Comparison of ENCODE assay signal across 16 cellular contexts in genomic region chr2:239234151-239234825, GRCh38.
DNase-seq lines count a peak whose midpoint lies in the region; ATAC-seq and TF ChIP-seq lines count a peak whose summit lies in the region.
"Had no signal": no experiment of that assay in that cellular context is flagged by ENCODE, and none has a peak within 500 bp of the region (broad histone marks: within the 10 kb centered on the region; RNA-seq: fewer than 3 reads in every experiment).

No MANE protein-coding gene starts in this region.

- no peak for DNase-seq in CD4-positive, alpha-beta T cell
- DNase-seq in GM23338 (ENCODE audit: low spot score): no peak
- DNase-seq in coronary artery (ENCODE audit: low spot score): peak; percentile 62
- DNase-seq in sciatic nerve (ENCODE audit: low spot score): peak; percentile 57
- DNase-seq in activated CD4-positive, alpha-beta T cell treated with anti-CD3 and anti-CD28 coated beads for 4 hours: no peak
- DNase-seq in activated naive CD8-positive, alpha-beta T cell treated with anti-CD3 and anti-CD28 coated beads for 36 hours: no peak
- DNase-seq in NCI-H1092 treated with DMSO at 0.1 percent for 48 hours (lab: John Stamatoyannopoulos, UW): no peak
- DNase-seq: activated naive CD4-positive, alpha-beta T cell; BE2C; cortex of kidney; naive B cell; NCI-H1105 treated with DMSO at 0.1 percent for 48 hours; NCI-H2171; stimulated activated CD4-positive, alpha-beta T cell treated with anti-CD3 and anti-CD28 coated beads, Interleukin-2, amount 100 ng/mL, for 24 hours; thyroid gland had no signal

- POLR2A ChIA-PET in CD4-positive, alpha-beta T cell (lab: Charles Lee): no interaction called here

- no peaks in the 10 kb centered on the region for H3K9me2 ChIP-seq in GM23338 (ENCODE audit: insufficient read depth)

- peaks cover 10% of the 10 kb centered on the region for H3K36me3 Mint-ChIP-seq in CD4-positive, alpha-beta T cell (ENCODE audit: low read depth)
- no peaks in the 10 kb centered on the region for H3K36me3 Mint-ChIP-seq in GM23338 (ENCODE audit: low read depth)
- H3K36me3 Mint-ChIP-seq in activated naive CD8-positive, alpha-beta T cell treated with anti-CD3 and anti-CD28 coated beads for 36 hours: no peaks in the 10 kb centered on the region

- H3K79me2 ChIP-seq in GM23338 (replicated peaks; ENCODE audit: insufficient read depth): peaks cover 71% of the 10 kb centered on the region

- no peak overlapping the region for H2AFZ ChIP-seq in GM23338

- no peaks in the 10 kb centered on the region for H3F3A ChIP-seq in GM23338 (replicated peaks; ENCODE audit: low read depth)

- peaks cover 12% of the 10 kb centered on the region; the same call in 1 of the 2 replicates for H4K20me1 ChIP-seq in GM23338 (replicated peaks; ENCODE audit: insufficient read depth)

- H3K36me3 ChIP-seq in GM23338 (ENCODE audit: insufficient read depth): no peaks in the 10 kb centered on the region
- H3K36me3 ChIP-seq: BE2C, thyroid gland had no signal

- H3K27me3 ChIP-seq in CD4-positive, alpha-beta T cell (ENCODE audit: control insufficient read depth, insufficient read depth, low read length): no peaks in the 10 kb centered on the region
- H3K27me3 ChIP-seq in GM23338 (ENCODE audit: insufficient read depth): no peaks in the 10 kb centered on the region
- H3K27me3 ChIP-seq: BE2C, thyroid gland had no signal

- H3K4me3 ChIP-seq in GM23338 (no peak overlapping the region), coronary artery (no peak overlapping the region)
- H3K4me3 ChIP-seq: thyroid gland had no signal

- H3K27me3 Mint-ChIP-seq in CD4-positive, alpha-beta T cell: no peaks in the 10 kb centered on the region
- H3K27me3 Mint-ChIP-seq in GM23338 (ENCODE audit: insufficient read depth, low read depth, poor library complexity): peaks cover 8% of the 10 kb centered on the region
- H3K27me3 Mint-ChIP-seq in activated naive CD8-positive, alpha-beta T cell treated with anti-CD3 and anti-CD28 coated beads for 36 hours: no peaks in the 10 kb centered on the region

- peak overlapping the region; percentile 80 for H3K27ac Mint-ChIP-seq in CD4-positive, alpha-beta T cell
- no peak overlapping the region; the same call in 1 of the 2 replicates for H3K27ac Mint-ChIP-seq in GM23338
- no peak overlapping the region for H3K27ac Mint-ChIP-seq in activated naive CD8-positive, alpha-beta T cell treated with anti-CD3 and anti-CD28 coated beads for 36 hours
- H3K27ac Mint-ChIP-seq: naive B cell had no signal

- no peaks in the 10 kb centered on the region for H3K4me1 ChIP-seq in GM23338 (ENCODE audit: insufficient read depth)

- H3K4me2 ChIP-seq in GM23338: no peak overlapping the region

- no peak overlapping the region for H3K27ac ChIP-seq in CD4-positive, alpha-beta T cell (ENCODE audit: low read depth, low read length)
- no peak overlapping the region for H3K27ac ChIP-seq in GM23338 (ENCODE audit: low read depth)
- no peak overlapping the region for H3K27ac ChIP-seq in coronary artery
- H3K27ac ChIP-seq: epithelial cell of prostate, thyroid gland had no signal

- no peaks in the 10 kb centered on the region for H3K9me3 Mint-ChIP-seq in CD4-positive, alpha-beta T cell
- no peaks in the 10 kb centered on the region for H3K9me3 Mint-ChIP-seq in GM23338
- no peaks in the 10 kb centered on the region for H3K9me3 Mint-ChIP-seq in activated naive CD8-positive, alpha-beta T cell treated with anti-CD3 and anti-CD28 coated beads for 36 hours
- H3K9me3 Mint-ChIP-seq: naive B cell had no signal

- no peak for ATAC-seq in CD4-positive, alpha-beta T cell (ENCODE audit: poor library complexity)
- ATAC-seq in GM23338: peak; percentile 39; the same call in 2 of the 3 replicates
- ATAC-seq in sciatic nerve: peak; percentile 20

- H3K9me3 ChIP-seq in CD4-positive, alpha-beta T cell (ENCODE audit: control insufficient read depth, low read length): no peaks in the 10 kb centered on the region
- H3K9me3 ChIP-seq: BE2C, thyroid gland had no signal

- intact Hi-C loops in CD4-positive, alpha-beta T cell (cut with DNase I, micrococcal nuclease): no loop called here
- intact Hi-C loops in sciatic nerve (cut with DNase I): no loop called here

- CTCF ChIA-PET in CD4-positive, alpha-beta T cell (lab: Charles Lee): no interaction called here

- H3K4me3 Mint-ChIP-seq in CD4-positive, alpha-beta T cell: peak overlapping the region; percentile 52
- H3K4me3 Mint-ChIP-seq in GM23338: no peak overlapping the region
- H3K4me3 Mint-ChIP-seq in activated naive CD8-positive, alpha-beta T cell treated with anti-CD3 and anti-CD28 coated beads for 36 hours: no peak overlapping the region
- H3K4me3 Mint-ChIP-seq: naive B cell had no signal

- peaks cover 74% of the 10 kb centered on the region for H3K4me1 Mint-ChIP-seq in CD4-positive, alpha-beta T cell (ENCODE audit: low read depth)
- peaks cover 26% of the 10 kb centered on the region for H3K4me1 Mint-ChIP-seq in GM23338
- H3K4me1 Mint-ChIP-seq in activated naive CD8-positive, alpha-beta T cell treated with anti-CD3 and anti-CD28 coated beads for 36 hours: peaks cover 47% of the 10 kb centered on the region

- TF ChIP-seq CTCF in CD4-positive, alpha-beta T cell (IDR thresholded peaks at IDR 0.05): no peak
- no peak for TF ChIP-seq CTCF in GM23338 (conservative IDR thresholded peaks at IDR 0.05; ENCODE audit: low read depth in 2 of 2)
- TF ChIP-seq CTCF in coronary artery (IDR thresholded peaks at IDR 0.05): no peak

TF ChIP-seq in GM23338, 12 proteins besides CTCF, POLR2A, EP300 and RAD21:
- no peak for TF ChIP-seq EZH2phosphoT487 (IDR thresholded peaks at IDR 0.05; ENCODE audit: unreplicated experiment)
- no peak for TF ChIP-seq POLR2AphosphoS5 (IDR thresholded peaks at IDR 0.05; ENCODE audit: low read depth)
- TF ChIP-seq ETS1 (IDR thresholded peaks at IDR 0.05): no peak
- TF ChIP-seq STAT1 (IDR thresholded peaks at IDR 0.05; ENCODE audit: unreplicated experiment): no peak

Comparison
In these comparisons a context has a peak if more than half of its experiments do, and no peak if none do; other contexts are left out.
1. DNase-seq: peak in coronary artery (single experiment) and sciatic nerve (single experiment); none in CD4-positive, alpha-beta T cell (0 of 10), GM23338 (single experiment), activated CD4-positive, alpha-beta T cell treated with anti-CD3 and anti-CD28 coated beads for 4 hours (0 of 2), activated naive CD8-positive, alpha-beta T cell treated with anti-CD3 and anti-CD28 coated beads for 36 hours (single experiment) and NCI-H1092 treated with DMSO at 0.1 percent for 48 hours (single experiment).